In the genomic region with DNA sequence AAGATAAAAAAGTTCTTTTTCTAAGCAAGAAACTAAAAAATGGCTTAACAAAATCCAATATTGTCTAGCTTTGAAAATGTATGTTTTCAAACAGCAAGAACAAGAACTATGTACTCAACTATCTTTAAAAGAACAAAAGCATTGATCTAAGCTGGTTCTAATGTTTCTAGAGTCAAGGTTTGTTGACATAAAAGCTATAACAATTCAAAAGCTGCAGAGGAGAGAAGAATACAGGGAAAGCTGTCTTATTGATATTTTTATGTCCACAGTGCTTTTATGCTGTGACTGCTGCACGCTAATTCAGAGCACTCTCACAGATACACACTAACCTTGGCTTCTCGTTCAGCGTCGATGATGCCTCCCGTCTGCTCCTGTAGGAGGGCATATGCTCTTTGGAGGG, we compare ENCODE assay signal across 35 cellular contexts.
"Had no signal": no experiment of that assay in that cellular context is flagged by ENCODE, and none has a peak within 500 bp of the region (broad histone marks: within the 10 kb centered on the region; RNA-seq: fewer than 3 reads in every experiment).

No MANE protein-coding gene starts in this region.

- ATAC-seq: activated CD8-positive, alpha-beta T cell treated with anti-CD3 and anti-CD28 coated beads, Interleukin-2, amount 10 ng/mL, durations not matched to agents 7 days and 5 days; activated naive CD4-positive, alpha-beta T cell treated with anti-CD3 and anti-CD28 coated beads, Interleukin-2, amount 50 U/mL, for 72 hours; PC-3 had no signal

- H3K36me3 ChIP-seq: adrenal gland, brain microvascular endothelial cell, Peyer's patch had no signal

- H3K27me3 Mint-ChIP-seq: activated B cell treated with CpG ODN at 0.5 μM for 24 hours; activated T-cell treated with anti-CD3 and anti-CD28 coated beads, Interleukin-2, amount 50 U/mL, for 24 hours had no signal

- H3K4me3 Mint-ChIP-seq: activated B cell treated with CpG ODN at 0.5 μM for 24 hours; activated CD8-positive, alpha-beta T cell treated with anti-CD3 and anti-CD28 coated beads, Interleukin-2, amount 10 ng/mL, durations not matched to agents 7 days and 5 days; activated naive CD4-positive, alpha-beta T cell treated with anti-CD3 and anti-CD28 coated beads for 36 hours; activated T-cell treated with anti-CD3 and anti-CD28 coated beads, Interleukin-2, amount 50 U/mL, for 24 hours had no signal

- H3K27ac ChIP-seq: adrenal gland, brain microvascular endothelial cell, Peyer's patch, VCaP had no signal

- H3K36me3 Mint-ChIP-seq: activated naive CD4-positive, alpha-beta T cell treated with anti-CD3 and anti-CD28 coated beads, Interleukin-2, amount 50 U/mL, for 72 hours had no signal

- H3K27me3 ChIP-seq: adrenal gland, brain microvascular endothelial cell, Peyer's patch had no signal

- H3K4me1 ChIP-seq: adrenal gland, Peyer's patch had no signal

- H3K4me3 ChIP-seq: adrenal gland, Peyer's patch had no signal

- H3K27ac Mint-ChIP-seq: activated B cell treated with CpG ODN at 0.5 μM for 24 hours; activated CD8-positive, alpha-beta T cell treated with anti-CD3 and anti-CD28 coated beads, Interleukin-2, amount 10 ng/mL, durations not matched to agents 7 days and 5 days; activated naive CD4-positive, alpha-beta T cell treated with anti-CD3 and anti-CD28 coated beads for 36 hours; activated naive CD4-positive, alpha-beta T cell treated with anti-CD3 and anti-CD28 coated beads, Interleukin-2, amount 50 U/mL, for 72 hours; activated T-cell treated with anti-CD3 and anti-CD28 coated beads, Interleukin-2, amount 50 U/mL, for 24 hours; activated T-helper 2 cell treated with anti-CD3 and anti-CD28 coated beads, Interferon-gamma antibody, Interleukin-2, Interleukin-4, amounts not matched to agents 10 μg/mL and 5 μg/mL and 100 μg/mL, durations not matched to agents 14 hours and 24 hours and 36 hours had no signal

- H3K9me3 ChIP-seq: adrenal gland, Peyer's patch had no signal

- DNase-seq: activated B cell treated with CpG ODN at 0.5 μM for 24 hours; activated CD4-positive, alpha-beta T cell treated with anti-CD3 and anti-CD28 coated beads for 1 hour; activated CD4-positive, alpha-beta T cell treated with anti-CD3 and anti-CD28 coated beads for 48 hours; activated CD4-positive, alpha-beta T cell treated with anti-CD3 and anti-CD28 coated beads, Interleukin-2, amount 50 U/mL, for 4 hours; activated CD8-positive, alpha-beta T cell treated with anti-CD3 and anti-CD28 coated beads, Interleukin-2, amount 10 ng/mL, durations not matched to agents 7 days and 5 days; activated gamma-delta T cell; activated naive CD4-positive, alpha-beta T cell treated with anti-CD3 and anti-CD28 coated beads for 36 hours; activated T-cell treated with anti-CD3 and anti-CD28 coated beads, Interleukin-2, amount 50 U/mL, for 24 hours; adrenal gland; anterior cingulate cortex; brain microvascular endothelial cell; central memory CD4-positive, alpha-beta T cell; KG1; MM.1S; NCI-H1092 treated with DMSO at 0.1 percent for 48 hours; NCI-H1417; NCI-H146; NCI-H187; NCI-H2029 treated with DMSO at 0.1 percent for 48 hours; NCI-H2171 treated with DMSO at 0.1 percent for 48 hours; NCI-H2227 treated with DMSO at 0.1 percent for 48 hours; NCI-H526; NCI-H748 treated with DMSO at 0.1 percent for 48 hours; NK-92 treated with Interleukin-12 subunit alpha and Interleukin-12 subunit beta, amount 100 ng/mL, for 24 hours; PC-3; Peyer's patch; RPMI8226; SIG-M5; SW 1271; T-helper 1 cell; T-helper 2 cell; T-helper 9 cell had no signal

- H3K4me1 Mint-ChIP-seq: activated B cell treated with CpG ODN at 0.5 μM for 24 hours had no signal

- H3K9me3 Mint-ChIP-seq: activated B cell treated with CpG ODN at 0.5 μM for 24 hours; activated naive CD4-positive, alpha-beta T cell treated with anti-CD3 and anti-CD28 coated beads for 36 hours; activated naive CD4-positive, alpha-beta T cell treated with anti-CD3 and anti-CD28 coated beads, Interleukin-2, amount 50 U/mL, for 72 hours; activated T-cell treated with anti-CD3 and anti-CD28 coated beads, Interleukin-2, amount 50 U/mL, for 24 hours; activated T-helper 2 cell treated with anti-CD3 and anti-CD28 coated beads, Interferon-gamma antibody, Interleukin-2, Interleukin-4, amounts not matched to agents 10 μg/mL and 5 μg/mL and 100 μg/mL, durations not matched to agents 14 hours and 24 hours and 36 hours had no signal
